Comparison of ENCODE assay signal across 12 cellular contexts in the genomic region with DNA sequence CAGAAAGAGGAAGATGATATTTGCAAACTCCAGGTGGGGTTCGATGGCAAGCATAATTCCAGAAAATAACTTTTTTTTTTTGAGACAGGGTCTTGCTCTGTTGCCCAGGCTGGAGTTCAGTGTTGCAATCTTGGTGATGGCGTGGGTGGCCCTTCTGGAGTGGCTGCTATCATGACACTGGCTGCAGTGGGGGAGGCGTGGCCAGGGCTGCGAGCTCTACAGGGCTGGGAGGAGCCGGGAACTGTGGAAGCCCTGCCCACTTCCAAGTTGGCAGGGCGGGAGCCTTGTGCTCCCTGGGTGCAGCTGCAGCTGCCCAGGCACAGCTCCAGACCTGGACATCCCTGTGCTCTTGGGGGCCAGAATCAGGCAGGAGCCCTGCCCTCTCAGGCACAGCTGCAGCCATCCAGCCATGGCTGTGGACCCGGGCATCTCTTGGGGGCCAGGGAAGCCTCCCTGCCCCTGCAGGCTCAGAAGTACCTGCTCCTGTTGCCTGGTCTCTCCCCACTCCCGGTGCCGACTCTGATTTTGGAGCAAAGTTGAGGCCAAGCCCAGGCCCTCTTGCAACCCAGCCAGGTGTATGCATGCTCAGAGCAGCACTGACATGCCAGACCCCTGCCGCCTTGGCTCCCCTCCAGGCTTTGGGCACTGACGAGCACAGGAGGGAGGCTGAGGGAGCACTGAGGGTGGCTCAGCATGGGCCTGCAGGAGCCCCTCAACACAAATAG. TPM values are rescaled to one million over a fixed set of nuclear protein-coding genes. Genes with fewer than 3 reads are reported as not detected.
DNase-seq lines count a peak whose midpoint lies in the region; ATAC-seq and TF ChIP-seq lines count a peak whose summit lies in the region.
"Had no signal": no experiment of that assay in that cellular context is flagged by ENCODE, and none has a peak within 500 bp of the region (broad histone marks: within the 10 kb centered on the region; RNA-seq: fewer than 3 reads in every experiment).

No MANE protein-coding gene starts in this region.

- intact Hi-C loops in colonic mucosa (cut with DNase I), result no loop called here
- intact Hi-C loops in mucosa of descending colon (cut with DNase I, micrococcal nuclease), result no loop called here
- intact Hi-C loops in spleen (cut with DNase I; ENCODE audit: low total_unique reads), result no loop called here

- H3K4me1 ChIP-seq in colonic mucosa (no peaks in the 10 kb centered on the region), mucosa of descending colon (ENCODE audit: low read depth) (peaks cover 24% of the 10 kb centered on the region), spleen (peaks cover 0 to 9% (median 7%) of the 10 kb centered on the region in 6 donors)

- no peaks in the 10 kb centered on the region for H3K27me3 ChIP-seq in colonic mucosa
- H3K27me3 ChIP-seq in spleen (replicated peaks in 1 of 7), result peaks cover 0 to 7% (median 0%) of the 10 kb centered on the region in 7 donors

- H3K27ac ChIP-seq in colonic mucosa (no peak overlapping the region), spleen (no peak overlapping the region)

- H3K36me3 ChIP-seq in colonic mucosa (no peaks in the 10 kb centered on the region), mucosa of descending colon (ENCODE audit: low read depth) (no peaks in the 10 kb centered on the region), spleen (peaks cover 0 to 5% (median 0%) of the 10 kb centered on the region in 6 donors)

- TF ChIP-seq CTCF in colonic mucosa (IDR thresholded peaks at IDR 0.05) (no peak), mucosa of descending colon (IDR thresholded peaks at IDR 0.05) (no peak), spleen (IDR thresholded peaks at IDR 0.05 in 8 of 11, conservative IDR thresholded peaks at IDR 0.05 in 3 of 11) (no peak)

- H3K4me3 ChIP-seq in colonic mucosa (no peak overlapping the region), mucosa of descending colon (no peak overlapping the region), spleen (no peak overlapping the region)

- peak; percentile 35 for DNase-seq in DMS53 (lab: John Stamatoyannopoulos, UW)
- no peak for DNase-seq in DMS53 treated with DMSO at 0.1 percent for 48 hours (lab: John Stamatoyannopoulos, UW; ENCODE audit: unreplicated experiment)
- DNase-seq in NCI-H446 treated with DMSO at 0.1 percent for 48 hours (lab: John Stamatoyannopoulos, UW), result peak; percentile 15
- DNase-seq in colonic mucosa, result peak; percentile 86
- peak; percentile 84 to 87 (median 86) for DNase-seq in mucosa of descending colon
- DNase-seq in Ammon's horn (ENCODE audit: low spot score), result no peak
- no peak for DNase-seq in spleen
- DNase-seq: 8988T, NCI-H1092 treated with DMSO at 0.1 percent for 48 hours, occipital lobe had no signal

- peak; percentile 87 for ATAC-seq in mucosa of descending colon
- no peak for ATAC-seq in GM18909 (IDR thresholded peaks at IDR 0.05; ENCODE audit: poor library complexity, unreplicated experiment)
- ATAC-seq: activated T-helper 17 cell treated with anti-CD3 and anti-CD28 coated beads, Interleukin-2, amount 50 U/mL, for 72 hours had no signal

- H3K9me3 ChIP-seq in colonic mucosa (no peaks in the 10 kb centered on the region), mucosa of descending colon (no peaks in the 10 kb centered on the region), spleen (no peaks in the 10 kb centered on the region)

- no peak for TF ChIP-seq POLR2A in spleen (IDR thresholded peaks at IDR 0.05)

- 75 to 93% (median 89%) methylated on average over 8 to 11 of the region's 11 CpGs for WGBS in spleen, 5 donors

- H3K9ac ChIP-seq in colonic mucosa (ENCODE audit: low read depth in 2 of 2, low read length in 2 of 2), result no peak overlapping the region

RNA-seq across cellular contexts. Expression of gene BCL10, which starts 7.2 kb away (rescaled TPM):
- 100 to 1,000 TPM in 1 of 2 donors, 10 to 100 TPM in 1; 80.7 to 167 TPM for total RNA-seq in colonic mucosa
- 100 to 1,000 TPM in 2 of 3 donors, 10 to 100 TPM in 1; 63.5 to 128 (median 121) TPM for total RNA-seq in mucosa of descending colon
- 10 to 100 TPM; 27.4 to 45.1 (median 38.1) TPM for total RNA-seq in spleen
- 10 to 100 TPM; 10.5 to 14.4 (median 11.0) TPM for polyA plus RNA-seq in spleen

RNA-seq across cellular contexts. Expression of gene C1orf52, which starts 24.2 kb away (rescaled TPM):
- total RNA-seq in colonic mucosa (10 to 100 TPM; 11.3 to 19.9 TPM), mucosa of descending colon (10 to 100 TPM; 17.4 to 24.7 (median 19.2) TPM), spleen (10 to 100 TPM; 16.2 to 28.4 (median 21.1) TPM)
- 10 to 100 TPM; 19.6 to 29.7 (median 24.8) TPM for polyA plus RNA-seq in spleen

Comparison
In these comparisons a context has a peak if more than half of its experiments do, and no peak if none do; other contexts are left out.
1. DNase-seq: peak in DMS53 (single experiment), NCI-H446 treated with DMSO at 0.1 percent for 48 hours (single experiment), colonic mucosa (single experiment) and mucosa of descending colon (3 of 3); none in DMS53 treated with DMSO at 0.1 percent for 48 hours (single experiment), Ammon's horn (single experiment) and spleen (single experiment).